ENCODE assay signal across 8 cellular contexts in the genomic region with DNA sequence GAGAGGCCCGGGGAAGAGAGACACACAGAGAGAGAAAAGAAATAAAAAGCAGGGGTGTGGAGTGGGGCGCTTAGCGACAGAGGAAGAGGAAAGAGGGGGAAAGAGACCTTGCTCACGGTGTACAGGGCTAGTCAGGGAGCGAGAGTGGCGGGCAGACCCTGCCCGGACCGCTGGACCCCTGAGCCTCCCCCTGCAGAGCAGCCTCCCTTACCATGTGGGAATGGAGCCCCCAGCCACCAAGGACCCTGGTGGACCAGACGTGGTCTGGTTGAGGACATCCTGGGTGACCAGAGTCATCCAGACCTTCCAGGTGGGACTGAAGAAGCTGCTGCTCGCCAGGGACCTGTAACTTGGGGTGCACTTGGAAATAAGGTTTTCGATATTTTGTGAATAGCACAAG.
DNase-seq lines count a peak whose midpoint lies in the region; ATAC-seq and TF ChIP-seq lines count a peak whose summit lies in the region.

No MANE protein-coding gene starts in this region.

- no peak overlapping the region for H3K4me3 ChIP-seq in liver (ENCODE audit: low read depth in 1 of 3, low read length in 3 of 3)

- H3K27me3 Mint-ChIP-seq in T-helper 1 cell treated with Interleukin-12 subunit alpha and Interleukin-12 subunit beta and Interleukin-4 antibody, amounts not matched to agents 30 μg/mL and 1 μg/mL, for 36 hours (ENCODE audit: low read depth) = no peaks in the 10 kb centered on the region
- H3K27me3 Mint-ChIP-seq in activated T-helper 17 cell treated with anti-CD3 and anti-CD28 coated beads, Interleukin-2, amount 50 U/mL, for 72 hours = no peaks in the 10 kb centered on the region

- TF ChIP-seq CTCF in liver (IDR thresholded peaks at IDR 0.05; ENCODE audit: low read depth, low read length, missing input control) = no peak

- no peaks in the 10 kb centered on the region for H3K27me3 ChIP-seq in liver (ENCODE audit: control insufficient read depth in 4 of 4, insufficient read depth in 4 of 4, low read length in 3 of 4)

- no peaks in the 10 kb centered on the region for H3K9me3 ChIP-seq in liver (ENCODE audit: control insufficient read depth in 4 of 4, low read length in 3 of 4)

- peak overlapping the region; percentile 49 to 62 for H3K27ac ChIP-seq in liver (ENCODE audit: low read depth in 1 of 2, low read length in 2 of 2)

- no peaks in the 10 kb centered on the region for H3K36me3 ChIP-seq in liver (ENCODE audit: control insufficient read depth in 4 of 4, insufficient read depth in 3 of 4, low read depth in 1 of 4, low read length in 3 of 4)

- no peak for DNase-seq in T-helper 1 cell
- DNase-seq in stimulated activated effector memory CD8-positive, alpha-beta T cell treated with anti-CD3 and anti-CD28 coated beads, Interleukin-12 subunit alpha, Interleukin-12 subunit beta, amount 100 ng/mL, for 72 hours (ENCODE audit: low spot score in 2 of 2) = no peak
- no peak for DNase-seq in NCI-H1092 (lab: John Stamatoyannopoulos, UW)
- no peak for DNase-seq in GDM1 (lab: John Stamatoyannopoulos, UW)

- 84% methylated on average over 11 of the region's 11 CpGs for WGBS in liver

- ATAC-seq in activated T-helper 17 cell treated with anti-CD3 and anti-CD28 coated beads, Interleukin-2, amount 50 U/mL, for 72 hours (replicated peaks) = no peak
- ATAC-seq in stimulated activated effector memory CD8-positive, alpha-beta T cell treated with anti-CD3 and anti-CD28 coated beads, Interleukin-12 subunit alpha, Interleukin-12 subunit beta, amount 100 ng/mL, for 72 hours = no peak
- ATAC-seq in GM19455 (IDR thresholded peaks at IDR 0.05; ENCODE audit: unreplicated experiment) = no peak

- no peaks in the 10 kb centered on the region for H3K4me1 ChIP-seq in liver (ENCODE audit: control insufficient read depth in 4 of 4, insufficient read depth in 4 of 4, low read length in 3 of 4)

- H3K9ac ChIP-seq in liver (ENCODE audit: low read depth in 1 of 2, low read length in 2 of 2) = no peak overlapping the region

- peak overlapping the region; percentile 82 for H3K27ac Mint-ChIP-seq in T-helper 1 cell treated with Interleukin-12 subunit alpha and Interleukin-12 subunit beta and Interleukin-4 antibody, amounts not matched to agents 30 μg/mL and 1 μg/mL, for 36 hours
- H3K27ac Mint-ChIP-seq in activated T-helper 17 cell treated with anti-CD3 and anti-CD28 coated beads, Interleukin-2, amount 50 U/mL, for 72 hours = peak overlapping the region; percentile 85
- H3K27ac Mint-ChIP-seq in stimulated activated effector memory CD8-positive, alpha-beta T cell treated with anti-CD3 and anti-CD28 coated beads, Interleukin-12 subunit alpha, Interleukin-12 subunit beta, amount 100 ng/mL, for 72 hours = peak overlapping the region; percentile 69

- H3K4me3 Mint-ChIP-seq in T-helper 1 cell treated with Interleukin-12 subunit alpha and Interleukin-12 subunit beta and Interleukin-4 antibody, amounts not matched to agents 30 μg/mL and 1 μg/mL, for 36 hours = peak overlapping the region; percentile 72
- H3K4me3 Mint-ChIP-seq in activated T-helper 17 cell treated with anti-CD3 and anti-CD28 coated beads, Interleukin-2, amount 50 U/mL, for 72 hours = peak overlapping the region; percentile 60
- H3K4me3 Mint-ChIP-seq in stimulated activated effector memory CD8-positive, alpha-beta T cell treated with anti-CD3 and anti-CD28 coated beads, Interleukin-12 subunit alpha, Interleukin-12 subunit beta, amount 100 ng/mL, for 72 hours = peak overlapping the region; percentile 55

- peaks cover 48% of the 10 kb centered on the region for H3K4me1 Mint-ChIP-seq in T-helper 1 cell treated with Interleukin-12 subunit alpha and Interleukin-12 subunit beta and Interleukin-4 antibody, amounts not matched to agents 30 μg/mL and 1 μg/mL, for 36 hours (ENCODE audit: low read depth)
- peaks cover 33% of the 10 kb centered on the region for H3K4me1 Mint-ChIP-seq in activated T-helper 17 cell treated with anti-CD3 and anti-CD28 coated beads, Interleukin-2, amount 50 U/mL, for 72 hours
- H3K4me1 Mint-ChIP-seq in stimulated activated effector memory CD8-positive, alpha-beta T cell treated with anti-CD3 and anti-CD28 coated beads, Interleukin-12 subunit alpha, Interleukin-12 subunit beta, amount 100 ng/mL, for 72 hours = peaks cover 54% of the 10 kb centered on the region

- H3K36me3 Mint-ChIP-seq in T-helper 1 cell treated with Interleukin-12 subunit alpha and Interleukin-12 subunit beta and Interleukin-4 antibody, amounts not matched to agents 30 μg/mL and 1 μg/mL, for 36 hours (ENCODE audit: low read depth) = no peaks in the 10 kb centered on the region
- no peaks in the 10 kb centered on the region for H3K36me3 Mint-ChIP-seq in activated T-helper 17 cell treated with anti-CD3 and anti-CD28 coated beads, Interleukin-2, amount 50 U/mL, for 72 hours (ENCODE audit: low read depth)
- peaks cover 7% of the 10 kb centered on the region for H3K36me3 Mint-ChIP-seq in stimulated activated effector memory CD8-positive, alpha-beta T cell treated with anti-CD3 and anti-CD28 coated beads, Interleukin-12 subunit alpha, Interleukin-12 subunit beta, amount 100 ng/mL, for 72 hours

- no peak for TF ChIP-seq RAD21 in liver (IDR thresholded peaks at IDR 0.05)

- H3K9me3 Mint-ChIP-seq in T-helper 1 cell treated with Interleukin-12 subunit alpha and Interleukin-12 subunit beta and Interleukin-4 antibody, amounts not matched to agents 30 μg/mL and 1 μg/mL, for 36 hours = no peaks in the 10 kb centered on the region
- no peaks in the 10 kb centered on the region for H3K9me3 Mint-ChIP-seq in activated T-helper 17 cell treated with anti-CD3 and anti-CD28 coated beads, Interleukin-2, amount 50 U/mL, for 72 hours
- H3K9me3 Mint-ChIP-seq in stimulated activated effector memory CD8-positive, alpha-beta T cell treated with anti-CD3 and anti-CD28 coated beads, Interleukin-12 subunit alpha, Interleukin-12 subunit beta, amount 100 ng/mL, for 72 hours = no peaks in the 10 kb centered on the region

TF ChIP-seq in liver, 16 proteins besides CTCF, POLR2A, EP300 and RAD21:
- TF ChIP-seq GABPA (IDR thresholded peaks at IDR 0.05 in 1 of 2, conservative IDR thresholded peaks at IDR 0.05 in 1 of 2) (no peak), FOXA2 (IDR thresholded peaks at IDR 0.05) (no peak), HNF4G (IDR thresholded peaks at IDR 0.05) (no peak), JUND (IDR thresholded peaks at IDR 0.05) (no peak), EGR1 (IDR thresholded peaks at IDR 0.05; ENCODE audit: low read depth in 2 of 2) (no peak), RXRA (IDR thresholded peaks at IDR 0.05) (no peak)
- TF ChIP-seq, protein P1, sequence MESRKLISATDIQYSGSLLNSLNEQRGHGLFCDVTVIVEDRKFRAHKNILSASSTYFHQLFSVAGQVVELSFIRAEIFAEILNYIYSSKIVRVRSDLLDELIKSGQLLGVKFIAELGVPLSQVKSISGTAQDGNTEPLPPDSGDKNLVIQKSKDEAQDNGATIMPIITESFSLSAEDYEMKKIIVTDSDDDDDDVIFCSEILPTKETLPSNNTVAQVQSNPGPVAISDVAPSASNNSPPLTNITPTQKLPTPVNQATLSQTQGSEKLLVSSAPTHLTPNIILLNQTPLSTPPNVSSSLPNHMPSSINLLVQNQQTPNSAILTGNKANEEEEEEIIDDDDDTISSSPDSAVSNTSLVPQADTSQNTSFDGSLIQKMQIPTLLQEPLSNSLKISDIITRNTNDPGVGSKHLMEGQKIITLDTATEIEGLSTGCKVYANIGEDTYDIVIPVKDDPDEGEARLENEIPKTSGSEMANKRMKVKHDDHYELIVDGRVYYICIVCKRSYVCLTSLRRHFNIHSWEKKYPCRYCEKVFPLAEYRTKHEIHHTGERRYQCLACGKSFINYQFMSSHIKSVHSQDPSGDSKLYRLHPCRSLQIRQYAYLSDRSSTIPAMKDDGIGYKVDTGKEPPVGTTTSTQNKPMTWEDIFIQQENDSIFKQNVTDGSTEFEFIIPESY (IDR thresholded peaks at IDR 0.05) = no peak
- TF ChIP-seq, protein P2, sequence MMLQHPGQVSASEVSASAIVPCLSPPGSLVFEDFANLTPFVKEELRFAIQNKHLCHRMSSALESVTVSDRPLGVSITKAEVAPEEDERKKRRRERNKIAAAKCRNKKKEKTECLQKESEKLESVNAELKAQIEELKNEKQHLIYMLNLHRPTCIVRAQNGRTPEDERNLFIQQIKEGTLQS (IDR thresholded peaks at IDR 0.05) = no peak
TF ChIP-seq in liver: peak in this region for 0.
